In the genomic region with DNA sequence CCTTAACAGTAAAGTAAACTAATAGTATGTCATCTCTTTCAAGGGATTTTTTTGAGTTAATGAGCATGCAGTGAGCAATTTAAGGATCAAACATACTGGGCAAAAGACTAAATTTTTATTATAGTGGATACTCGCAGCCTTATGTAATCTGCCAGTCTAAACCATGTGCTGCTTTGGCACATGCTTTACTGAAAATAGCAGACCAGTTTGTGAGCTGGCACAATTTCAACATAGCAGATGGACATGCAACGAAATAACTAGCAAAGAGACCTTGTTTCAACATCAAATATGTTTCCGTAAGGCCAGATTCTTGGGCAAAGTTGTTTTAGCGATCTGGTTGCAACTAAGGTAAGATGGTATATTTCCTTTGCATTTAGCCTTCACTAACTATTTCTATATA, we compare ENCODE assay signal across 17 cellular contexts.
DNase-seq lines count a peak whose midpoint lies in the region; FAIRE-seq and TF ChIP-seq lines count a peak whose summit lies in the region.
"Had no signal": no experiment of that assay in that cellular context is flagged by ENCODE, and none has a peak within 500 bp of the region (broad histone marks: within the 10 kb centered on the region; RNA-seq: fewer than 3 reads in every experiment).

No MANE protein-coding gene starts in this region.

- H3K36me3 Mint-ChIP-seq in Caco-2 (ENCODE audit: insufficient read depth, unreplicated experiment) (no peaks in the 10 kb centered on the region), progenitor cell of endocrine pancreas (ENCODE audit: insufficient read depth) (no peaks in the 10 kb centered on the region)
- H3K36me3 Mint-ChIP-seq: CD4-positive, alpha-beta memory T cell had no signal

- H3K27me3 Mint-ChIP-seq in Caco-2 (ENCODE audit: insufficient read depth, unreplicated experiment) (peaks cover 5% of the 10 kb centered on the region), progenitor cell of endocrine pancreas (no peaks in the 10 kb centered on the region)
- H3K27me3 Mint-ChIP-seq: CD4-positive, alpha-beta memory T cell had no signal

- H3K4me3 Mint-ChIP-seq in Caco-2 (ENCODE audit: unreplicated experiment) (no peak overlapping the region), progenitor cell of endocrine pancreas (ENCODE audit: low read depth) (no peak overlapping the region)
- H3K4me3 Mint-ChIP-seq: CD4-positive, alpha-beta memory T cell had no signal

- no peaks in the 10 kb centered on the region for H3K4me1 ChIP-seq in Caco-2
- H3K4me1 ChIP-seq: BLaER1 had no signal

- BruUV-seq in Caco-2 (replicated peaks; lab: Mats Ljungman, UMichigan) = no TSS peak

- POLR2A ChIA-PET in Caco-2 (lab: Charles Lee) = no interaction called here

- H3K4me1 Mint-ChIP-seq in Caco-2 (ENCODE audit: low read depth, unreplicated experiment) = peaks cover 5% of the 10 kb centered on the region
- peaks cover 4% of the 10 kb centered on the region for H3K4me1 Mint-ChIP-seq in progenitor cell of endocrine pancreas (ENCODE audit: low read depth)
- H3K4me1 Mint-ChIP-seq: CD4-positive, alpha-beta memory T cell had no signal

- TF ChIP-seq CTCF in Caco-2 (IDR thresholded peaks at IDR 0.05; ENCODE audit: insufficient read depth in 1 of 2, low read depth in 1 of 2, low read length in 1 of 2, severe bottlenecking in 1 of 2, unreplicated experiment in 1 of 2) (no peak), progenitor cell of endocrine pancreas (IDR thresholded peaks at IDR 0.05; ENCODE audit: unreplicated experiment) (no peak)

- CTCF ChIA-PET in Caco-2 (lab: Charles Lee) = no interaction called here

- H3K4me3 ChIP-seq in Caco-2 (ENCODE audit: low read depth, low read length) = no peak overlapping the region
- H3K4me3 ChIP-seq: BLaER1 had no signal

- DNase-seq in G401 (ENCODE audit: low spot score) (peak; percentile 98), NCI-H2171 treated with DMSO at 0.1 percent for 48 hours (lab: John Stamatoyannopoulos, UW) (peak; percentile 91), cerebellar cortex (ENCODE audit: low spot score) (peak; percentile 98), Caco-2 (no peak), progenitor cell of endocrine pancreas (ENCODE audit: low spot score, unreplicated experiment) (no peak), GM12892 (ENCODE audit: insufficient read length) (no peak)
- DNase-seq: Calu3; CD4-positive, alpha-beta memory T cell; DMS79; HCEC 1CT; NCI-H187 treated with DMSO at 0.1 percent for 48 hours; NCI-H345; NCI-H748 treated with DMSO at 0.1 percent for 48 hours; SHP77; T-helper 1 cell had no signal

- no peaks in the 10 kb centered on the region for H3K9me3 ChIP-seq in Caco-2
- H3K9me3 ChIP-seq: BLaER1 had no signal

- in situ Hi-C loops in G401 (cut with HindIII; ENCODE audit: low sequenced_read_pairs) = no loop called here

- H3K36me3 ChIP-seq in Caco-2 (ENCODE audit: control insufficient read depth, insufficient read depth, low read length) = no peaks in the 10 kb centered on the region
- H3K36me3 ChIP-seq: BLaER1 had no signal

- no peak for TF ChIP-seq POLR2A in GM12892 (IDR thresholded peaks at IDR 0.05; ENCODE audit: low read depth, low read length)

- no peaks in the 10 kb centered on the region for H3K27me3 ChIP-seq in Caco-2 (replicated peaks; ENCODE audit: control insufficient read depth, insufficient read depth, low read length)
- H3K27me3 ChIP-seq: BLaER1 had no signal

- FAIRE-seq in islet of Langerhans (lab: Jason Lieb, UNC) (peak; percentile 5), GM12892 (lab: Jason Lieb, UNC) (no peak)

- H3K27ac Mint-ChIP-seq in Caco-2 (ENCODE audit: unreplicated experiment) = no peak overlapping the region
- no peak overlapping the region for H3K27ac Mint-ChIP-seq in progenitor cell of endocrine pancreas
- H3K27ac Mint-ChIP-seq: CD4-positive, alpha-beta memory T cell had no signal

- no peaks in the 10 kb centered on the region for H3K9me3 Mint-ChIP-seq in Caco-2 (ENCODE audit: unreplicated experiment)
- H3K9me3 Mint-ChIP-seq in progenitor cell of endocrine pancreas (ENCODE audit: low read depth) = no peaks in the 10 kb centered on the region

- intact Hi-C loops in Caco-2 (cut with micrococcal nuclease; ENCODE audit: unreplicated experiment) = no loop called here

Comparison
In these comparisons a context has a peak if more than half of its experiments do, and no peak if none do; other contexts are left out.
1. DNase-seq: peak in G401 (single experiment), NCI-H2171 treated with DMSO at 0.1 percent for 48 hours (single experiment) and cerebellar cortex (single experiment); none in Caco-2 (0 of 2), progenitor cell of endocrine pancreas (single experiment) and GM12892 (single experiment).